Comparison of ENCODE assay signal across 8 cellular contexts in the genomic region with DNA sequence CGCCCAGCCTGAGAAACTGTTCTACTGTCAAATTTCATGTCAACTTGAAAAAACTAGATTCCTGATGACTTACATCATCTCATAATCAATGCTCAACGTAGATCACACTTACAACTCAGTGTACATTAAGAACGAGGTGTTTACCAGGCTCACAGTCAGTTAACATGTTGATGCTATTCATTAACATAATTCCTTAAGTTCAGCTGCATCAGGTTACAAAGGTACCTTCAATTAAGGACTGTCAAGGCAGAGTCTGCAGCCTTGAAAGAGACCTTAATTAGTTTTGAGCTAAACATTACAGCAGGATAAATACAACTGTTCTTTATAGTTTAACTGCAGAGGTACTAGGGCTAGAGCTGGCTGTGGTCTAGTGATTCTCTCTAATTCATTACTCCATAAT. TPM values are rescaled to one million over a fixed set of nuclear protein-coding genes. Genes with fewer than 3 reads are reported as not detected.
DNase-seq lines count a peak whose midpoint lies in the region; ATAC-seq and TF ChIP-seq lines count a peak whose summit lies in the region.

No MANE protein-coding gene starts in this region.

- peaks cover 2 to 36% (median 10%) of the 10 kb centered on the region in 3 donors for H3K36me3 ChIP-seq in tibial nerve

- H3K27me3 ChIP-seq in tibial nerve = no peaks in the 10 kb centered on the region

- H3K27ac ChIP-seq in tibial nerve = peak overlapping the region; percentile 97 to 100 (median 99)

- H3K4me3 Mint-ChIP-seq in activated T-cell treated with anti-CD3 and anti-CD28 coated beads, Interleukin-2, amount 50 U/mL, for 4 hours = peak overlapping the region; percentile 89
- H3K4me3 Mint-ChIP-seq in activated T-helper 2 cell treated with anti-CD3 and anti-CD28 coated beads, Interferon-gamma antibody, Interleukin-2, Interleukin-4, amounts not matched to agents 10 μg/mL and 5 μg/mL and 100 μg/mL, durations not matched to agents 14 hours and 24 hours and 36 hours (ENCODE audit: low read depth) = peak overlapping the region; percentile 89

- no peaks in the 10 kb centered on the region for H3K9me3 ChIP-seq in tibial nerve

- no peak for ATAC-seq in activated T-cell treated with anti-CD3 and anti-CD28 coated beads, Interleukin-2, amount 50 U/mL, for 4 hours

- H3K27me3 Mint-ChIP-seq in activated T-cell treated with anti-CD3 and anti-CD28 coated beads, Interleukin-2, amount 50 U/mL, for 4 hours (ENCODE audit: low read depth) = no peaks in the 10 kb centered on the region
- H3K27me3 Mint-ChIP-seq in activated T-helper 2 cell treated with anti-CD3 and anti-CD28 coated beads, Interferon-gamma antibody, Interleukin-2, Interleukin-4, amounts not matched to agents 10 μg/mL and 5 μg/mL and 100 μg/mL, durations not matched to agents 14 hours and 24 hours and 36 hours (ENCODE audit: low read depth) = no peaks in the 10 kb centered on the region

- no peak for TF ChIP-seq EP300 in tibial nerve (IDR thresholded peaks at IDR 0.05)

- intact Hi-C loops in activated T-helper 2 cell treated with anti-CD3 and anti-CD28 coated beads, Interferon-gamma antibody, Interleukin-2, Interleukin-4, amounts not matched to agents 10 μg/mL and 5 μg/mL and 100 μg/mL, durations not matched to agents 14 hours and 24 hours and 36 hours (cut with micrococcal nuclease) = loop anchor here (2.0 to 5.0 kb wide), 5 partner anchors 14 to 547 kb away; partner anchors contain the start of genes CEP95 and DDX5

- TF ChIP-seq CTCF in tibial nerve (IDR thresholded peaks at IDR 0.05) = no peak

- TF ChIP-seq POLR2A in tibial nerve (IDR thresholded peaks at IDR 0.05) = no peak

- H3K36me3 Mint-ChIP-seq in activated T-cell treated with anti-CD3 and anti-CD28 coated beads, Interleukin-2, amount 50 U/mL, for 4 hours (ENCODE audit: insufficient read depth) = peaks cover 40% of the 10 kb centered on the region
- peaks cover 62% of the 10 kb centered on the region for H3K36me3 Mint-ChIP-seq in activated T-helper 2 cell treated with anti-CD3 and anti-CD28 coated beads, Interferon-gamma antibody, Interleukin-2, Interleukin-4, amounts not matched to agents 10 μg/mL and 5 μg/mL and 100 μg/mL, durations not matched to agents 14 hours and 24 hours and 36 hours (ENCODE audit: low read depth)

- no peaks in the 10 kb centered on the region for H3K9me3 Mint-ChIP-seq in activated T-cell treated with anti-CD3 and anti-CD28 coated beads, Interleukin-2, amount 50 U/mL, for 4 hours
- H3K9me3 Mint-ChIP-seq in activated T-helper 2 cell treated with anti-CD3 and anti-CD28 coated beads, Interferon-gamma antibody, Interleukin-2, Interleukin-4, amounts not matched to agents 10 μg/mL and 5 μg/mL and 100 μg/mL, durations not matched to agents 14 hours and 24 hours and 36 hours = no peaks in the 10 kb centered on the region

- H3K27ac Mint-ChIP-seq in activated T-helper 2 cell treated with anti-CD3 and anti-CD28 coated beads, Interferon-gamma antibody, Interleukin-2, Interleukin-4, amounts not matched to agents 10 μg/mL and 5 μg/mL and 100 μg/mL, durations not matched to agents 14 hours and 24 hours and 36 hours = peak overlapping the region; percentile 68

- H3K4me1 ChIP-seq in tibial nerve = peaks cover 0 to 64% (median 39%) of the 10 kb centered on the region in 4 donors

- DNase-seq in activated T-cell treated with anti-CD3 and anti-CD28 coated beads, Interleukin-2, amount 50 U/mL, for 4 hours = no peak
- no peak for DNase-seq in activated T-cell treated with anti-CD3 and anti-CD28 coated beads, Interleukin-2, amount 50 U/mL, for 1 hour
- DNase-seq in activated T-helper 2 cell treated with anti-CD3 and anti-CD28 coated beads, Interferon-gamma antibody, Interleukin-2, Interleukin-4, amounts not matched to agents 10 μg/mL and 5 μg/mL and 100 μg/mL, durations not matched to agents 14 hours and 24 hours and 36 hours (ENCODE audit: low spot score) = no peak
- DNase-seq in left kidney (ENCODE audit: low read depth, low spot score) (peak; percentile 53), tibial nerve (ENCODE audit: low spot score in 2 of 2) (no peak), dedifferentiated amniotic fluid mesenchymal stem cell (ENCODE audit: extremely low spot score) (no peak), foreskin melanocyte (no peak)
- DNase-seq in stimulated activated CD4-positive, alpha-beta T cell treated with anti-CD3 and anti-CD28 coated beads, Interleukin-4, amount 100 ng/mL, for 24 hours = no peak

- H3K4me1 Mint-ChIP-seq in activated T-cell treated with anti-CD3 and anti-CD28 coated beads, Interleukin-2, amount 50 U/mL, for 4 hours (ENCODE audit: low read depth) = peaks cover 58% of the 10 kb centered on the region
- peaks cover 48% of the 10 kb centered on the region for H3K4me1 Mint-ChIP-seq in activated T-helper 2 cell treated with anti-CD3 and anti-CD28 coated beads, Interferon-gamma antibody, Interleukin-2, Interleukin-4, amounts not matched to agents 10 μg/mL and 5 μg/mL and 100 μg/mL, durations not matched to agents 14 hours and 24 hours and 36 hours (ENCODE audit: low read depth)

- H3K4me3 ChIP-seq in tibial nerve = peak overlapping the region; percentile 57 to 86 (median 78)

- WGBS in tibial nerve, 2 donors = 24 to 25% methylated on average over 3 of the region's 3 CpGs

RNA-seq across cellular contexts. Expression of gene GNA13, which starts 1.9 kb away (rescaled TPM):
- 10 to 100 TPM; 45.7 to 54.9 (median 47.2) TPM for total RNA-seq in activated T-cell treated with anti-CD3 and anti-CD28 coated beads, Interleukin-2, amount 50 U/mL, for 4 hours
- total RNA-seq in activated T-helper 2 cell treated with anti-CD3 and anti-CD28 coated beads, Interferon-gamma antibody, Interleukin-2, Interleukin-4, amounts not matched to agents 10 μg/mL and 5 μg/mL and 100 μg/mL, durations not matched to agents 14 hours and 24 hours and 36 hours = 63.8 and 68.7 TPM in 2 replicates
- total RNA-seq in tibial nerve = 10 to 100 TPM; 40.2 to 57.2 (median 45.1) TPM
